Comparison of ENCODE assay signal across 29 cellular contexts in the genomic region with DNA sequence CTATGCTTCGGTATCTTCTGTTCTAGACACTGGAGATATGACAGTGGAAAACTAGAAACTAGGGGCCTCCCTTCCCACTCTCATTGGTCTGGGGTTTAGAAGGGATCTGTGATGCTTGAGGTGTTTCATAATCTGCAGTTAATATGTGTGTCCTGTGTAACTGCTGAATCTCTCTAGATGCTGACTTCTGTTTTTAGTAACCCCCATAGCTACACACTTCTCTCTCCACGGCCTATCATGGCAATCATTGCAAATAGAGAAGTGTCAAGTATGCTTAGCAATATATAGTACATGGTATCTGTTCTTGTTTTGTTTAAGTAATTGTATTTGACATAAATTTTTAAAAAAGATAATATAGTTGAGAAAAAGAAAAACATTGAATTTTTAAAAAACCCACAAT.
"Had no signal": no experiment of that assay in that cellular context is flagged by ENCODE, and none has a peak within 500 bp of the region (broad histone marks: within the 10 kb centered on the region; RNA-seq: fewer than 3 reads in every experiment).

No MANE protein-coding gene starts in this region.

- H3K27me3 Mint-ChIP-seq: activated CD4-positive, alpha-beta T cell treated with anti-CD3 and anti-CD28 coated beads, Interleukin-2, amount 10 ng/mL, durations not matched to agents 24 days and 14 days; activated CD8-positive, alpha-beta T cell treated with anti-CD3 and anti-CD28 coated beads for 36 hours; activated naive CD4-positive, alpha-beta T cell treated with anti-CD3 and anti-CD28 coated beads, Interleukin-2, amount 10 ng/mL, durations not matched to agents 7 days and 5 days; activated naive CD8-positive, alpha-beta T cell; activated naive CD8-positive, alpha-beta T cell treated with anti-CD3 and anti-CD28 coated beads, Interleukin-2, amount 50 U/mL, for 24 hours; activated T-cell treated with anti-CD3 and anti-CD28 coated beads, Interleukin-2, amount 50 U/mL, for 24 hours had no signal

- H3K27ac ChIP-seq: brain microvascular endothelial cell, SJSA1 had no signal

- H3K27me3 ChIP-seq: brain microvascular endothelial cell, SJSA1 had no signal

- H3K4me3 Mint-ChIP-seq: activated CD4-positive, alpha-beta T cell treated with anti-CD3 and anti-CD28 coated beads, Interleukin-2, amount 10 ng/mL, durations not matched to agents 24 days and 14 days; activated CD8-positive, alpha-beta T cell treated with anti-CD3 and anti-CD28 coated beads for 36 hours; activated naive CD4-positive, alpha-beta T cell treated with anti-CD3 and anti-CD28 coated beads, Interleukin-2, amount 10 ng/mL, durations not matched to agents 7 days and 5 days; activated naive CD8-positive, alpha-beta T cell; activated naive CD8-positive, alpha-beta T cell treated with anti-CD3 and anti-CD28 coated beads, Interleukin-2, amount 50 U/mL, for 24 hours; activated T-cell treated with anti-CD3 and anti-CD28 coated beads, Interleukin-2, amount 50 U/mL, for 24 hours had no signal

- H3K36me3 Mint-ChIP-seq: activated naive CD4-positive, alpha-beta T cell treated with anti-CD3 and anti-CD28 coated beads, Interleukin-2, amount 10 ng/mL, durations not matched to agents 7 days and 5 days; activated naive CD8-positive, alpha-beta T cell had no signal

- DNase-seq: activated CD4-positive, alpha-beta T cell treated with anti-CD3 and anti-CD28 coated beads, Interleukin-2, amount 10 ng/mL, durations not matched to agents 24 days and 14 days; activated CD4-positive, alpha-beta T cell treated with anti-CD3 and anti-CD28 coated beads, Interleukin-2, amount 50 U/mL, for 4 hours; activated CD8-positive, alpha-beta T cell treated with anti-CD3 and anti-CD28 coated beads for 36 hours; activated effector memory CD4-positive, alpha-beta T cell treated with Interleukin-2 at 50 U/mL for 16 hours; activated naive CD4-positive, alpha-beta T cell treated with anti-CD3 and anti-CD28 coated beads, Interleukin-2, amount 10 ng/mL, durations not matched to agents 7 days and 5 days; activated naive CD8-positive, alpha-beta T cell treated with anti-CD3 and anti-CD28 coated beads, Interleukin-2, amount 50 U/mL, for 24 hours; activated T-cell treated with anti-CD3 and anti-CD28 coated beads, Interleukin-2, amount 50 U/mL, for 24 hours; aorta; brain microvascular endothelial cell; central memory CD4-positive, alpha-beta T cell; KG1; MM.1S; NCI-H1048; NCI-H1105 treated with DMSO at 0.1 percent for 48 hours; NCI-H1436; NCI-H1694; NCI-H1930; NCI-H2081 treated with DMSO at 0.1 percent for 48 hours; NCI-H226; NCI-H524 treated with DMSO at 0.1 percent for 48 hours; OCI-M1; SHP77; SW 1271; T-helper 1 cell; T-helper 2 cell; T-helper 9 cell had no signal

- H3K4me1 Mint-ChIP-seq: activated CD4-positive, alpha-beta T cell treated with anti-CD3 and anti-CD28 coated beads, Interleukin-2, amount 10 ng/mL, durations not matched to agents 24 days and 14 days; activated naive CD4-positive, alpha-beta T cell treated with anti-CD3 and anti-CD28 coated beads, Interleukin-2, amount 10 ng/mL, durations not matched to agents 7 days and 5 days; activated naive CD8-positive, alpha-beta T cell treated with anti-CD3 and anti-CD28 coated beads, Interleukin-2, amount 50 U/mL, for 24 hours had no signal

- H3K9me3 Mint-ChIP-seq: activated CD4-positive, alpha-beta T cell treated with anti-CD3 and anti-CD28 coated beads, Interleukin-2, amount 10 ng/mL, durations not matched to agents 24 days and 14 days; activated CD8-positive, alpha-beta T cell treated with anti-CD3 and anti-CD28 coated beads for 36 hours; activated naive CD4-positive, alpha-beta T cell treated with anti-CD3 and anti-CD28 coated beads, Interleukin-2, amount 10 ng/mL, durations not matched to agents 7 days and 5 days had no signal

- H3K9me3 ChIP-seq: SJSA1 had no signal

- ATAC-seq: activated CD8-positive, alpha-beta T cell treated with anti-CD3 and anti-CD28 coated beads for 36 hours; activated naive CD8-positive, alpha-beta T cell treated with anti-CD3 and anti-CD28 coated beads, Interleukin-2, amount 50 U/mL, for 24 hours; Panc1 had no signal

- H3K36me3 ChIP-seq: brain microvascular endothelial cell, SJSA1 had no signal

- H3K4me3 ChIP-seq: SJSA1 had no signal

- H3K27ac Mint-ChIP-seq: activated CD4-positive, alpha-beta T cell treated with anti-CD3 and anti-CD28 coated beads, Interleukin-2, amount 10 ng/mL, durations not matched to agents 24 days and 14 days; activated CD8-positive, alpha-beta T cell treated with anti-CD3 and anti-CD28 coated beads for 36 hours; activated naive CD4-positive, alpha-beta T cell treated with anti-CD3 and anti-CD28 coated beads, Interleukin-2, amount 10 ng/mL, durations not matched to agents 7 days and 5 days; activated naive CD8-positive, alpha-beta T cell; activated naive CD8-positive, alpha-beta T cell treated with anti-CD3 and anti-CD28 coated beads, Interleukin-2, amount 50 U/mL, for 24 hours; activated T-cell treated with anti-CD3 and anti-CD28 coated beads, Interleukin-2, amount 50 U/mL, for 24 hours had no signal
